1 cellular context compared by ENCODE assay signal in genomic region chr1:47432071-47433036, GRCh38.
TF ChIP-seq lines count a peak whose summit lies in the region.

No MANE protein-coding gene starts in this region.

TF ChIP-seq in H1, 55 proteins besides CTCF, POLR2A, EP300 and RAD21:
- TF ChIP-seq NRF1 (IDR thresholded peaks at IDR 0.05; ENCODE audit: low read depth, low read length), result no peak
- no peak for TF ChIP-seq HDAC6 (IDR thresholded peaks at IDR 0.05; ENCODE audit: low read depth, low read length)
- 0 out of 2 replicates have a peak, but pooled peaks have one; percentile 31 for TF ChIP-seq ATF2 (IDR thresholded peaks at IDR 0.05; ENCODE audit: low read length)
- TF ChIP-seq RNF2 (IDR thresholded peaks at IDR 0.05; ENCODE audit: borderline replicate concordance, low read depth, low read length, missing control alignments, poor library complexity, severe bottlenecking), result peak; percentile 39
- TF ChIP-seq KDM1A (IDR thresholded peaks at IDR 0.05; ENCODE audit: borderline replicate concordance, low read length), result 0 out of 2 replicates have a peak, but pooled peaks have one; percentile 22
- no peak for TF ChIP-seq SP1 (IDR thresholded peaks at IDR 0.05; ENCODE audit: low read depth, low read length)
- TF ChIP-seq TCF12 (IDR thresholded peaks at IDR 0.05; ENCODE audit: low read depth, low read length), result 0 out of 2 replicates have a peak, but pooled peaks have one; percentile 3
- TF ChIP-seq KDM5A (IDR thresholded peaks at IDR 0.05; ENCODE audit: low read length), result no peak
- no peak for TF ChIP-seq SUZ12 (IDR thresholded peaks at IDR 0.05; ENCODE audit: low read length)
- no peak for TF ChIP-seq SIN3A (conservative IDR thresholded peaks at IDR 0.05 in 1 of 2, IDR thresholded peaks at IDR 0.05 in 1 of 2; ENCODE audit: low read depth in 1 of 2, low read length in 2 of 2)
- TF ChIP-seq RBBP5 (IDR thresholded peaks at IDR 0.05; ENCODE audit: borderline replicate concordance, low read depth, low read length), result peak; percentile 72; the same call in 1 of the 2 replicates
- no peak; the same call in 1 of the 2 replicates for TF ChIP-seq BACH1 (IDR thresholded peaks at IDR 0.05; ENCODE audit: low read length)
- TF ChIP-seq TAF1 (IDR thresholded peaks at IDR 0.05; ENCODE audit: low read depth, low read length), result peak; percentile 28; the same call in 1 of the 2 replicates
- TF ChIP-seq CREB1 (IDR thresholded peaks at IDR 0.05), result peak; percentile 6; the same call in 1 of the 2 replicates
- TF ChIP-seq SIX5 (IDR thresholded peaks at IDR 0.05; ENCODE audit: low read depth, low read length), result no peak
- no peak for TF ChIP-seq CHD1 (IDR thresholded peaks at IDR 0.05; ENCODE audit: low read depth, low read length)
- no peak for TF ChIP-seq SP4 (IDR thresholded peaks at IDR 0.05; ENCODE audit: low read length)
- TF ChIP-seq PHF8 (conservative IDR thresholded peaks at IDR 0.05; ENCODE audit: low read depth, low read length), result no peak
- TF ChIP-seq, protein P1, sequence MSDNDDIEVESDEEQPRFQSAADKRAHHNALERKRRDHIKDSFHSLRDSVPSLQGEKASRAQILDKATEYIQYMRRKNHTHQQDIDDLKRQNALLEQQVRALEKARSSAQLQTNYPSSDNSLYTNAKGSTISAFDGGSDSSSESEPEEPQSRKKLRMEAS (IDR thresholded peaks at IDR 0.05), result peak; percentile 51
- TF ChIP-seq MAFK (IDR thresholded peaks at IDR 0.05; ENCODE audit: low read depth, low read length), result no peak
- TF ChIP-seq TAF7 (optimal IDR thresholded peaks at IDR 0.05; ENCODE audit: borderline replicate concordance, low read depth, low read length), result no peak
- TF ChIP-seq ZNF274 (IDR thresholded peaks at IDR 0.05; ENCODE audit: borderline replicate concordance, extremely low read depth, low read length), result no peak
- peak; percentile 65 for TF ChIP-seq KDM4A (IDR thresholded peaks at IDR 0.05; ENCODE audit: low read depth, low read length, severe bottlenecking)
- TF ChIP-seq SAP30 (IDR thresholded peaks at IDR 0.05; ENCODE audit: insufficient read depth, insufficient replicate concordance, low read length), result no peak
- TF ChIP-seq GABPA (IDR thresholded peaks at IDR 0.05; ENCODE audit: borderline replicate concordance, insufficient read depth, low read length), result 0 out of 2 replicates have a peak, but pooled peaks have one; percentile 40
- TF ChIP-seq CHD2 (IDR thresholded peaks at IDR 0.05; ENCODE audit: low read length), result no peak
- no peak for TF ChIP-seq HDAC2 (IDR thresholded peaks at IDR 0.05; ENCODE audit: borderline replicate concordance in 1 of 2, low read depth in 2 of 2, low read length in 2 of 2)
- TF ChIP-seq YY1 (IDR thresholded peaks at IDR 0.05; ENCODE audit: low read depth, low read length), result peak; percentile 72; the same call in 1 of the 2 replicates
- TF ChIP-seq EGR1 (IDR thresholded peaks at IDR 0.05; ENCODE audit: borderline replicate concordance, low read depth, low read length), result no peak
- no peak for TF ChIP-seq NANOG (IDR thresholded peaks at IDR 0.05; ENCODE audit: insufficient read depth, low read depth, low read length, poor library complexity, severe bottlenecking)
- no peak for TF ChIP-seq CBX8 (IDR thresholded peaks at IDR 0.05; ENCODE audit: borderline replicate concordance, low read depth, low read length)
- peak; percentile 61 for TF ChIP-seq ASH2L (IDR thresholded peaks at IDR 0.05; ENCODE audit: low read length)
- TF ChIP-seq TEAD4 (IDR thresholded peaks at IDR 0.05; ENCODE audit: low read depth, low read length), result 0 out of 2 replicates have a peak, but pooled peaks have one; percentile 54
- no peak for TF ChIP-seq CEBPB (IDR thresholded peaks at IDR 0.05; ENCODE audit: low read depth, low read length)
- no peak for TF ChIP-seq POLR2AphosphoS5 (IDR thresholded peaks at IDR 0.05; ENCODE audit: low read depth, low read length)
- no peak for TF ChIP-seq RXRA (IDR thresholded peaks at IDR 0.05; ENCODE audit: insufficient read depth, low read depth, low read length)
- no peak for TF ChIP-seq JUND (IDR thresholded peaks at IDR 0.05; ENCODE audit: low read length)
- no peak for TF ChIP-seq FOSL1 (IDR thresholded peaks at IDR 0.05; ENCODE audit: insufficient read depth, low read depth, low read length)
- no peak for TF ChIP-seq SRF (IDR thresholded peaks at IDR 0.05; ENCODE audit: low read depth, low read length)
- no peak for TF ChIP-seq CBX5 (IDR thresholded peaks at IDR 0.05; ENCODE audit: low read depth, low read length)
- no peak for TF ChIP-seq RFX5 (IDR thresholded peaks at IDR 0.05; ENCODE audit: borderline replicate concordance, low read depth, low read length)
TF ChIP-seq in H1: peak in this region for 13.
